In the genomic region with DNA sequence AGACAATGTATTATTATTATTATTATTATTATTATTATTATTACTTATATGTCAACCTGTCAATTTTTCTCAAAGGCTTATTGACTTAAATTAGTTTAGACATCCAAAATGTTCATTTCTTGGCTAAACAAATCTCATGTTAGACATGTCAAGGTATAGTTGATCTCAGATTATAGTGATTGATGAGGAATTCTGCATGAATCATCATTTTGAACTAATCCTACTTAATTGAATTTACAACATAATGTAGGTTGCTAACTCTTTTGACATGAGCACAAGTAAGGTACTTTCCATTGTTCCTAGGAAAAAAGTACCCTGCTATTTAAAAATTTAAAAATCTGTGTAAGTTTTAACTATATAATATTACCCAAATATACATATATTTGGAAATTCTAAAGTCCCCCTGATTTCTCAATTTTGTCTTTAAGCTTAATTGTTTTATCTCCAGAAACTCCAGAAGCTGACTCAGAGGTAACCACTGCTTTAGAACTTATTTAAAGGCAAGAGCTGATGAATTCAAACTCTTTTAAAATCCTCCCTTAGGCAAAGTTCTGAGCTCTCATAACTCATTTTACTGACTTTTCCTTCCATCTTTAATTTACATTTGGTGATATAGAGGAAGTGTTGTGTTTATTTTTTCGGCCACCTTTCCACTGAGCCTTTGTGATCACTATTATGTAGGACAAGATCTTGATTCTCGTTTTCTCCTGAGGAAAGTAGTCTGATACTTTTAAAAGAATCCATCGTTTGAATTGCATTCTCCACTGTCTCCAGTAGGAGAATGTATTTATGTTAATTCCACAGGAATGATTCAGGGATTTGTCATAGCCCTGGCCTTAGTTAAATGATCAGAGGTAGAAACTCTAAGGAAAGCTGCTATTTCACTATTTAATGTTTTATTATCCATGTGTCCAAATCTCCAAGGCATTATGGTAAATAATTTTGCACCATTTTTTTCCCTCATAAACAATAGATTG, we compare ENCODE assay signal across 19 cellular contexts.
DNase-seq lines count a peak whose midpoint lies in the region; ATAC-seq and TF ChIP-seq lines count a peak whose summit lies in the region.
"Had no signal": no experiment of that assay in that cellular context is flagged by ENCODE, and none has a peak within 500 bp of the region (broad histone marks: within the 10 kb centered on the region; RNA-seq: fewer than 3 reads in every experiment).

No MANE protein-coding gene starts in this region.

- no peak overlapping the region for H3K4me2 ChIP-seq in mesendoderm (ENCODE audit: low read length)
- H3K4me2 ChIP-seq: BLaER1 had no signal

- no peaks in the 10 kb centered on the region for H3K27me3 ChIP-seq in mesendoderm (ENCODE audit: insufficient read depth, low read length, poor library complexity)
- H3K27me3 ChIP-seq: BLaER1 had no signal

- DNase-seq in AG09309 (ENCODE audit: low read depth) = peak; percentile 58
- DNase-seq in LHCN-M2 (ENCODE audit: low read depth) = peak; percentile 84
- DNase-seq in cardiac fibroblast (ENCODE audit: low read depth in 2 of 2) = peak; percentile 12 to 78
- peak; percentile 66 for DNase-seq in mesendoderm
- DNase-seq in T-helper 1 cell = no peak
- no peak for DNase-seq in natural killer cell
- DNase-seq: activated CD8-positive, alpha-beta memory T cell treated with anti-CD3 and anti-CD28 coated beads, Interleukin-2, amount 50 U/mL, for 4 hours; EL; erythroblast; KG1; mesenchymal stem cell; NCI-H1436 treated with DMSO at 0.1 percent for 48 hours; NCI-H446 treated with DMSO at 0.1 percent for 48 hours had no signal

- H3K9ac ChIP-seq in mesendoderm (ENCODE audit: low read length) = no peak overlapping the region
- H3K9ac ChIP-seq: BLaER1 had no signal

- no peak overlapping the region for H3K56ac ChIP-seq in mesendoderm (ENCODE audit: low read length)

- no peak for ATAC-seq in GM19467 (IDR thresholded peaks at IDR 0.05; ENCODE audit: unreplicated experiment)
- no peak for ATAC-seq in natural killer cell
- ATAC-seq in GM18867 (IDR thresholded peaks at IDR 0.05; ENCODE audit: unreplicated experiment) = no peak
- ATAC-seq: activated CD4-positive, CD25-positive, alpha-beta regulatory T cell treated with anti-CD3 and anti-CD28 coated beads, Interleukin-2, amount 50 U/mL, for 24 hours had no signal

- no peak overlapping the region for H3K4ac ChIP-seq in mesendoderm (ENCODE audit: low read depth, low read length)

- TF ChIP-seq CTCF in AG09309 (IDR thresholded peaks at IDR 0.05; ENCODE audit: control insufficient read depth, insufficient read depth, low read depth, low read length, missing control alignments) (peak; percentile 42), cardiac fibroblast (IDR thresholded peaks at IDR 0.05; ENCODE audit: low read depth, low read length) (peak; percentile 26), natural killer cell (IDR thresholded peaks at IDR 0.05) (no peak)

- H2BK120ac ChIP-seq in mesendoderm (ENCODE audit: low read depth, low read length) = no peak overlapping the region

- H3K27ac Mint-ChIP-seq in natural killer cell = no peak overlapping the region
- H3K27ac Mint-ChIP-seq: activated naive CD4-positive, alpha-beta T cell treated with anti-CD3 and anti-CD28 coated beads, Interleukin-2, amount 50 U/mL, for 24 hours; T-helper 1 cell treated with Interleukin-12 subunit alpha and Interleukin-12 subunit beta and Interleukin-4 antibody, amounts not matched to agents 30 μg/mL and 1 μg/mL, for 36 hours had no signal

- H3K4me1 Mint-ChIP-seq in natural killer cell = no peaks in the 10 kb centered on the region
- H3K4me1 Mint-ChIP-seq: activated naive CD4-positive, alpha-beta T cell treated with anti-CD3 and anti-CD28 coated beads, Interleukin-2, amount 50 U/mL, for 24 hours had no signal

- no peak overlapping the region for H3K18ac ChIP-seq in mesendoderm (ENCODE audit: low read length)

- intact Hi-C loops in natural killer cell (cut with micrococcal nuclease) = no loop called here

- H3K27ac ChIP-seq in mesendoderm (ENCODE audit: low read depth, low read length) = no peak overlapping the region
- H3K27ac ChIP-seq: BLaER1 had no signal

- no peak overlapping the region for H3K4me3 Mint-ChIP-seq in natural killer cell
- H3K4me3 Mint-ChIP-seq: activated naive CD4-positive, alpha-beta T cell treated with anti-CD3 and anti-CD28 coated beads, Interleukin-2, amount 50 U/mL, for 24 hours; T-helper 1 cell treated with Interleukin-12 subunit alpha and Interleukin-12 subunit beta and Interleukin-4 antibody, amounts not matched to agents 30 μg/mL and 1 μg/mL, for 36 hours had no signal

- no peaks in the 10 kb centered on the region for H3K27me3 Mint-ChIP-seq in natural killer cell (ENCODE audit: low read depth in 2 of 2)

- H4K5ac ChIP-seq in mesendoderm (ENCODE audit: low read length) = no peak overlapping the region

- H3K4me3 ChIP-seq in AG09309 (ENCODE audit: control insufficient read depth, low read depth, low read length) (no peak overlapping the region), cardiac fibroblast (replicated peaks in 1 of 2; ENCODE audit: low read depth in 2 of 2, low read length in 2 of 2) (no peak overlapping the region), mesendoderm (ENCODE audit: low read length) (no peak overlapping the region)
- H3K4me3 ChIP-seq: BLaER1 had no signal

- WGBS in mesendoderm (ENCODE audit: extremely low coverage, insufficient coverage, low lambda C conversion rate) = no CpG with 5 or more reads among the region's 3 CpGs

- H3K4me1 ChIP-seq in mesendoderm (ENCODE audit: control insufficient read depth, low read depth, low read length) = no peaks in the 10 kb centered on the region
- H3K4me1 ChIP-seq: BLaER1 had no signal

- no peak overlapping the region for H2AK5ac ChIP-seq in mesendoderm (ENCODE audit: low read length)

- H3K9me3 Mint-ChIP-seq in natural killer cell = peaks cover 8 to 11% of the 10 kb centered on the region in 2 donors

- no peaks in the 10 kb centered on the region for H3K79me1 ChIP-seq in mesendoderm (ENCODE audit: low read length)

- no peak overlapping the region for H2BK15ac ChIP-seq in mesendoderm (replicated peaks; ENCODE audit: low read depth)

- no peaks in the 10 kb centered on the region for H3K79me2 ChIP-seq in mesendoderm (ENCODE audit: control insufficient read depth, insufficient read depth, low read length)

- H4K8ac ChIP-seq in mesendoderm (ENCODE audit: low read depth, low read length) = no peak overlapping the region

- no peaks in the 10 kb centered on the region for H3K36me3 Mint-ChIP-seq in natural killer cell
- H3K36me3 Mint-ChIP-seq: activated naive CD4-positive, alpha-beta T cell treated with anti-CD3 and anti-CD28 coated beads, Interleukin-2, amount 50 U/mL, for 24 hours had no signal

- H3K23ac ChIP-seq in mesendoderm (ENCODE audit: low read length) = no peak overlapping the region

- no peak overlapping the region for H2BK5ac ChIP-seq in mesendoderm (ENCODE audit: low read length)

- no peaks in the 10 kb centered on the region for H3K36me3 ChIP-seq in mesendoderm (ENCODE audit: control insufficient read depth, insufficient read depth, low read length)
- H3K36me3 ChIP-seq: BLaER1 had no signal

Comparison
In these comparisons a context has a peak if more than half of its experiments do, and no peak if none do; other contexts are left out.
1. DNase-seq: peak in AG09309 (single experiment), LHCN-M2 (single experiment), cardiac fibroblast (2 of 2) and mesendoderm (single experiment); none in T-helper 1 cell (0 of 5) and natural killer cell (single experiment).